Comparison of ENCODE assay signal across 1 cellular context in the genomic region with DNA sequence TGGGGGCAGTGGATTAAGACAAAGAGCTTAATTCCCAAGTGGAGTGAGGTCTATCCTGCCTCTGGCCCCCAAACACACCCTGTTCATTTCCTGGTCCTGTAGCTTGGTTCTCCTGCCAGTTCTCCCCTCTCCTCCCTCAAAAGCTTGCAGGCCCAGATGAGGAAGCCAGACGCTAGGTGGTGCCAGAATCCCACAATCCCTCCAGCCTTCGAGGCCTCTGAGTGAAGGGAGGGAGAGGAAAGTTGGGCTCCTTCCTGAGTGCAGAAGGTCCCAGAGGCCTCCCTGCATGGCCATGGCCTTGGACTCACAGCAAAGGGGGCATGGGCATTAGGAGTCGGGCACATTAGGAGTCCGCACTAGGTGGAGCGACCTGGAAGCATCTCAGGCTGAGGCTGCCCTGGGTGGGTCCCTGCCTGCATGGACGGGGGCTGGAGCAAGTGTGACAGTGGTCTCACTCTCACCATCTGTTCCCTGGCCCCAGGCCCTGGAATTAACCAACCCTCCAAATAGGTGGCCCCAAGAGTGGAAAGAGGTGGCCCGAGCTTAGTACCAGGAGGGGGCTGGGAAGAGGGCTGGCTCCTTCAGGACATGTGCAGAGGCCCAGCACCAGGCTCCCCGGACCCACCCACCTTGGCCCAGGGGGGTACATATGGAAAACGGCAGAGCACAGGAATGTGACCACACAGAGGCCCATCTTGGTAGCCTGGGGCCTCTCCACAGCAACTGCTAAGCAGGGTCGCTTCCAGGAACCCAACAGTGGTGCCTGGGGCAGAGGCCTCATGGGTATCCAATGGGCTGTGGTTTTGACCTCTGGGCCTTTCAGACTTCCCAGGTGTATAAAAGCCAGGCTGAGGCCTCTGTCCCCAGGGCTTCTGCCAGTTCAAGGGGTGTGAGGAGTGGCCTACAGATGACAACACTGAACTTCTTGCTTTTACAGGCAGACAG.
TF ChIP-seq lines count a peak whose summit lies in the region.

No MANE protein-coding gene starts in this region.

TF ChIP-seq in IMR-90, 13 proteins besides CTCF, POLR2A, EP300 and RAD21:
- TF ChIP-seq SMC3 (IDR thresholded peaks at IDR 0.05; ENCODE audit: low read depth, low read length) (peak; percentile 46), BHLHE40 (IDR thresholded peaks at IDR 0.05; ENCODE audit: low read depth, low read length) (no peak), RCOR1 (IDR thresholded peaks at IDR 0.05; ENCODE audit: insufficient replicate concordance, low read length) (no peak)
- TF ChIP-seq, protein P1, sequence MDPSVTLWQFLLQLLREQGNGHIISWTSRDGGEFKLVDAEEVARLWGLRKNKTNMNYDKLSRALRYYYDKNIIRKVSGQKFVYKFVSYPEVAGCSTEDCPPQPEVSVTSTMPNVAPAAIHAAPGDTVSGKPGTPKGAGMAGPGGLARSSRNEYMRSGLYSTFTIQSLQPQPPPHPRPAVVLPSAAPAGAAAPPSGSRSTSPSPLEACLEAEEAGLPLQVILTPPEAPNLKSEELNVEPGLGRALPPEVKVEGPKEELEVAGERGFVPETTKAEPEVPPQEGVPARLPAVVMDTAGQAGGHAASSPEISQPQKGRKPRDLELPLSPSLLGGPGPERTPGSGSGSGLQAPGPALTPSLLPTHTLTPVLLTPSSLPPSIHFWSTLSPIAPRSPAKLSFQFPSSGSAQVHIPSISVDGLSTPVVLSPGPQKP (IDR thresholded peaks at IDR 0.05; ENCODE audit: borderline replicate concordance, low read depth, low read length), result no peak
